Comparison of ENCODE assay signal across 8 cellular contexts in genomic region chr22:25402501-25403283, GRCh38.
A peak's percentile ranks its signal among the peaks of the same experiment; 100 is the strongest.
DNase-seq lines count a peak whose midpoint lies in the region; ATAC-seq, FAIRE-seq and TF ChIP-seq lines count a peak whose summit lies in the region.

No MANE protein-coding gene starts in this region.

- H3K27ac Mint-ChIP-seq in MCF 10A (ENCODE audit: low read depth, unreplicated experiment), result no peak overlapping the region
- no peak overlapping the region for H3K27ac Mint-ChIP-seq in activated CD4-positive, alpha-beta memory T cell treated with anti-CD3 and anti-CD28 coated beads for 36 hours

- peak overlapping the region; percentile 7 for H4K8ac ChIP-seq in mesendoderm (ENCODE audit: low read depth, low read length)

- DNase-seq in activated effector memory CD4-positive, alpha-beta T cell treated with anti-CD3 and anti-CD28 coated beads, Interleukin-2, amount 50 U/mL, for 16 hours, result peak; percentile 57
- no peak for DNase-seq in activated effector memory CD4-positive, alpha-beta T cell treated with Interleukin-2 at 50 U/mL for 16 hours
- DNase-seq in MCF 10A (ENCODE audit: unreplicated experiment), result peak; percentile 50
- DNase-seq in mesendoderm, result peak; percentile 63
- peak; percentile 58 for DNase-seq in urothelium cell line (ENCODE audit: low spot score)
- no peak for DNase-seq in SK-N-DZ (ENCODE audit: low spot score)
- no peak for DNase-seq in activated CD4-positive, alpha-beta memory T cell treated with anti-CD3 and anti-CD28 coated beads for 36 hours

- H3K36me3 ChIP-seq in mesendoderm (ENCODE audit: control insufficient read depth, insufficient read depth, low read length), result no peaks in the 10 kb centered on the region

- H3K79me1 ChIP-seq in mesendoderm (ENCODE audit: low read length), result peaks cover 7% of the 10 kb centered on the region

- no peak for FAIRE-seq in urothelium cell line (lab: Jason Lieb, UNC)

- POLR2A ChIA-PET in MCF 10A (lab: Yijun Ruan, JAX), result interaction anchor here (1.3 to 2.7 kb wide), 3 partner anchors 14 to 508 kb away, joined by 4 to 8 read pairs (median 4); no protein-coding TSS in a partner anchor
- POLR2A ChIA-PET in activated CD4-positive, alpha-beta memory T cell treated with anti-CD3 and anti-CD28 coated beads for 36 hours (lab: Charles Lee), result no interaction called here

- no peaks in the 10 kb centered on the region for H3K36me3 Mint-ChIP-seq in MCF 10A (ENCODE audit: insufficient read depth, unreplicated experiment)
- H3K36me3 Mint-ChIP-seq in activated CD4-positive, alpha-beta memory T cell treated with anti-CD3 and anti-CD28 coated beads for 36 hours, result no peaks in the 10 kb centered on the region

- H2BK120ac ChIP-seq in mesendoderm (ENCODE audit: low read depth, low read length), result no peak overlapping the region

- no CpG with 5 or more reads among the region's 14 CpGs for WGBS in mesendoderm (ENCODE audit: extremely low coverage, insufficient coverage, low lambda C conversion rate)

- no peak overlapping the region for H2BK5ac ChIP-seq in mesendoderm (ENCODE audit: low read length)

- peaks cover 22% of the 10 kb centered on the region for H3K79me2 ChIP-seq in mesendoderm (ENCODE audit: control insufficient read depth, insufficient read depth, low read length)

- H2AK5ac ChIP-seq in mesendoderm (ENCODE audit: low read length), result no peak overlapping the region

- no TSS peak for BruUV-seq in MCF 10A (replicated peaks; lab: Mats Ljungman, UMichigan)

- CTCF ChIA-PET in MCF 10A (lab: Yijun Ruan, JAX), result interaction anchor here (0.5 to 2.0 kb wide), 8 partner anchors 24 to 300 kb away, joined by 3 to 7 read pairs (median 3); no protein-coding TSS in a partner anchor
- CTCF ChIA-PET in activated CD4-positive, alpha-beta memory T cell treated with anti-CD3 and anti-CD28 coated beads for 36 hours (lab: Charles Lee), result interaction anchor here (0.6 to 1.2 kb wide), 2 partner anchors 45 to 53 kb away, joined by 3 to 4 read pairs; no protein-coding TSS in a partner anchor

- H3K56ac ChIP-seq in mesendoderm (ENCODE audit: low read length), result peak overlapping the region; percentile 89

- H2BK15ac ChIP-seq in mesendoderm (replicated peaks; ENCODE audit: low read depth), result no peak overlapping the region

- ATAC-seq in GM19455 (IDR thresholded peaks at IDR 0.05; ENCODE audit: unreplicated experiment), result no peak

- H3K18ac ChIP-seq in mesendoderm (ENCODE audit: low read length), result no peak overlapping the region

- intact Hi-C loops in MCF 10A (cut with micrococcal nuclease), result loop anchor here (5.0 kb wide), 2 partner anchors 40 to 45 kb away; no protein-coding TSS in a partner anchor
- intact Hi-C loops in activated CD4-positive, alpha-beta memory T cell treated with anti-CD3 and anti-CD28 coated beads for 36 hours (cut with micrococcal nuclease), result loop anchor here (5.0 kb wide), 1 partner anchor 45 kb away; no protein-coding TSS in a partner anchor

- no peaks in the 10 kb centered on the region for H3K9me3 Mint-ChIP-seq in MCF 10A (ENCODE audit: unreplicated experiment)
- no peaks in the 10 kb centered on the region for H3K9me3 Mint-ChIP-seq in activated CD4-positive, alpha-beta memory T cell treated with anti-CD3 and anti-CD28 coated beads for 36 hours

- no peak overlapping the region for H3K4ac ChIP-seq in mesendoderm (ENCODE audit: low read depth, low read length)

- no peaks in the 10 kb centered on the region for H3K27me3 Mint-ChIP-seq in MCF 10A (ENCODE audit: insufficient read depth, unreplicated experiment)
- H3K27me3 Mint-ChIP-seq in activated CD4-positive, alpha-beta memory T cell treated with anti-CD3 and anti-CD28 coated beads for 36 hours, result no peaks in the 10 kb centered on the region

- H3K4me3 ChIP-seq in mesendoderm (ENCODE audit: low read length), result no peak overlapping the region

- H4K5ac ChIP-seq in mesendoderm (ENCODE audit: low read length), result no peak overlapping the region

- no peak overlapping the region for H3K4me2 ChIP-seq in mesendoderm (ENCODE audit: low read length)

- no peaks in the 10 kb centered on the region for H3K27me3 ChIP-seq in mesendoderm (ENCODE audit: insufficient read depth, low read length, poor library complexity)

- peak overlapping the region; percentile 75 for H3K9ac ChIP-seq in mesendoderm (ENCODE audit: low read length)

- H3K4me1 ChIP-seq in mesendoderm (ENCODE audit: control insufficient read depth, low read depth, low read length), result peaks cover 10% of the 10 kb centered on the region

- H3K4me3 Mint-ChIP-seq in MCF 10A (ENCODE audit: unreplicated experiment), result peak overlapping the region; percentile 83
- H3K4me3 Mint-ChIP-seq in activated CD4-positive, alpha-beta memory T cell treated with anti-CD3 and anti-CD28 coated beads for 36 hours, result no peak overlapping the region

- no peak for TF ChIP-seq CTCF in MCF 10A (IDR thresholded peaks at IDR 0.05; ENCODE audit: unreplicated experiment)

- no peak overlapping the region for H3K23ac ChIP-seq in mesendoderm (ENCODE audit: low read length)

- H3K4me1 Mint-ChIP-seq in MCF 10A (ENCODE audit: insufficient read depth, unreplicated experiment), result peaks cover 25% of the 10 kb centered on the region
- peaks cover 31% of the 10 kb centered on the region for H3K4me1 Mint-ChIP-seq in activated CD4-positive, alpha-beta memory T cell treated with anti-CD3 and anti-CD28 coated beads for 36 hours (ENCODE audit: low read depth)

- H3K27ac ChIP-seq in mesendoderm (ENCODE audit: low read depth, low read length), result no peak overlapping the region

Comparison
In these comparisons a context has a peak if more than half of its experiments do, and no peak if none do; other contexts are left out.
1. DNase-seq: peak in activated effector memory CD4-positive, alpha-beta T cell treated with anti-CD3 and anti-CD28 coated beads, Interleukin-2, amount 50 U/mL, for 16 hours (single experiment), MCF 10A (single experiment), mesendoderm (single experiment) and urothelium cell line (single experiment); none in activated effector memory CD4-positive, alpha-beta T cell treated with Interleukin-2 at 50 U/mL for 16 hours (single experiment), SK-N-DZ (single experiment) and activated CD4-positive, alpha-beta memory T cell treated with anti-CD3 and anti-CD28 coated beads for 36 hours (single experiment).